ENCODE assay signal across 8 cellular contexts in the genomic region with DNA sequence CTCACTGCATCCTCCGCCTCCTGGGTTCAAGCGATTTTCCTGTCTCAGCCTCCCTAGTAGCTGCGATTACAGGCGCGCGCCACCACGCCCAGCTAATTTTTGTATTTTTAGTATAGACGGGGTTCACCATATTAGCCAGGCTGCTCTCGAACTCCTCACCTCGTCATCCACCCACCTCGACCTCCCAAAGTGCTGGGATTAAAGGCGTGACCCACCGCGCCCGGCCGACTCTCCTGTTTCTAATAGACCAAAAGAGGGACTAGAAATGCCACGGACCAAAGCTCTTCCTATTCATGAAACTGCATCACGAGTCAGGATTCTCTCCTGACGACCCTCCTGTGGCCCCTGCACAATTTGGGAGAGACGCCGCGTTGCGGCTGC. TPM values are rescaled to one million over a fixed set of nuclear protein-coding genes. Genes with fewer than 3 reads are reported as not detected.
DNase-seq lines count a peak whose midpoint lies in the region; ATAC-seq and TF ChIP-seq lines count a peak whose summit lies in the region.

No MANE protein-coding gene starts in this region.

- peak overlapping the region; percentile 82 for H3K27ac ChIP-seq in CD4-positive, alpha-beta T cell (ENCODE audit: low read depth, low read length)
- peak overlapping the region; percentile 97 for H3K27ac ChIP-seq in ectodermal cell (ENCODE audit: insufficient read depth, low read depth, low read length, poor library complexity, severe bottlenecking)

- peak overlapping the region; percentile 97 for H3K4me3 Mint-ChIP-seq in CD4-positive, alpha-beta T cell
- H3K4me3 Mint-ChIP-seq in neural crest cell, result peak overlapping the region; percentile 99

- peaks cover 27% of the 10 kb centered on the region for H3K36me3 ChIP-seq in ectodermal cell (ENCODE audit: control insufficient read depth, insufficient read depth, low read length)

- no peaks in the 10 kb centered on the region for H3K4me1 ChIP-seq in ectodermal cell (ENCODE audit: control insufficient read depth, insufficient read depth, low read length)

- peak overlapping the region; percentile 94 for H3K27ac Mint-ChIP-seq in CD4-positive, alpha-beta T cell
- H3K27ac Mint-ChIP-seq in neural crest cell (ENCODE audit: unreplicated experiment), result peak overlapping the region; percentile 100

- no peak for TF ChIP-seq CTCF in CD4-positive, alpha-beta T cell (IDR thresholded peaks at IDR 0.05)
- TF ChIP-seq CTCF in NB4 (IDR thresholded peaks at IDR 0.05; ENCODE audit: low read depth, low read length) (no peak), neural crest cell (conservative IDR thresholded peaks at IDR 0.05) (no peak)

- H3K27me3 Mint-ChIP-seq in CD4-positive, alpha-beta T cell, result no peaks in the 10 kb centered on the region
- H3K27me3 Mint-ChIP-seq in neural crest cell (ENCODE audit: low read depth), result peaks cover 25% of the 10 kb centered on the region

- H3K4me3 ChIP-seq in NB4 (ENCODE audit: low read depth, low read length) (peak overlapping the region; percentile 71), ectodermal cell (ENCODE audit: insufficient read depth, low read depth, low read length) (peak overlapping the region; percentile 61)

- POLR2A ChIA-PET in CD4-positive, alpha-beta T cell (lab: Charles Lee), result interaction anchor here (0.9 to 3.8 kb wide), 28 partner anchors 8 to 1923 kb away, joined by 3 to 109 read pairs (median 7); partner anchors contain the start of genes ZNF100, ZNF257, ZNF429 and ZNF430

- H3K4me1 Mint-ChIP-seq in CD4-positive, alpha-beta T cell (ENCODE audit: low read depth), result peaks cover 38% of the 10 kb centered on the region
- H3K4me1 Mint-ChIP-seq in neural crest cell, result peaks cover 22% of the 10 kb centered on the region

- 16 to 21% methylated on average over 23 of the region's 23 CpGs for WGBS in ectodermal cell, 2 experiments

- no peaks in the 10 kb centered on the region for H3K27me3 ChIP-seq in CD4-positive, alpha-beta T cell (ENCODE audit: control insufficient read depth, insufficient read depth, low read length)
- no peaks in the 10 kb centered on the region for H3K27me3 ChIP-seq in ectodermal cell (ENCODE audit: control insufficient read depth, insufficient read depth, low read length, poor library complexity, severe bottlenecking)

- H3K9me3 ChIP-seq in CD4-positive, alpha-beta T cell (ENCODE audit: control insufficient read depth, low read length), result peaks cover 2% of the 10 kb centered on the region
- H3K9me3 ChIP-seq in ectodermal cell (ENCODE audit: control insufficient read depth, low read length), result peaks cover 3% of the 10 kb centered on the region

- intact Hi-C loops in CD4-positive, alpha-beta T cell (cut with DNase I, micrococcal nuclease), result loop anchor here in 1 of 2 experiments (10.0 kb wide), 6 partner anchors 251 to 1801 kb away; partner anchors contain the start of genes ZNF429, ZNF486, ZNF626 and ZNF66

- peak in 1 of 10 experiments; percentile 4 for DNase-seq in CD4-positive, alpha-beta T cell
- DNase-seq in NB4 (ENCODE audit: low read depth) (no peak), neural crest cell (ENCODE audit: low read depth, low spot score) (no peak), SHP77 (lab: John Stamatoyannopoulos, UW) (no peak), LoVo (ENCODE audit: low spot score) (no peak)

- ATAC-seq in CD4-positive, alpha-beta T cell (ENCODE audit: poor library complexity), result no peak
- ATAC-seq in GM18520 (IDR thresholded peaks at IDR 0.05; ENCODE audit: unreplicated experiment) (no peak), GM21576 (IDR thresholded peaks at IDR 0.05; ENCODE audit: unreplicated experiment) (no peak)

- no peaks in the 10 kb centered on the region for H3K9me3 Mint-ChIP-seq in CD4-positive, alpha-beta T cell
- H3K9me3 Mint-ChIP-seq in neural crest cell, result peaks cover 15% of the 10 kb centered on the region

- peaks cover 47% of the 10 kb centered on the region for H3K36me3 Mint-ChIP-seq in CD4-positive, alpha-beta T cell (ENCODE audit: low read depth)
- H3K36me3 Mint-ChIP-seq in neural crest cell (ENCODE audit: low read depth), result peaks cover 66% of the 10 kb centered on the region

- TF ChIP-seq POLR2A in NB4 (IDR thresholded peaks at IDR 0.05; ENCODE audit: extremely low read depth, insufficient read length), result no peak

- CTCF ChIA-PET in CD4-positive, alpha-beta T cell (lab: Charles Lee), result interaction anchor here (1.2 kb wide), 1 partner anchor 27 kb away, joined by 3 read pairs; no protein-coding TSS in a partner anchor

RNA-seq across cellular contexts. Expression of gene ZNF43, which starts 0.6 kb away (rescaled TPM):
- 10 to 100 TPM; 26.1 to 30.2 TPM for total RNA-seq in CD4-positive, alpha-beta T cell
- 50.3 TPM for polyA plus RNA-seq in ectodermal cell (2013, experiment 1 of 4)
- 57.6 TPM for polyA plus RNA-seq in ectodermal cell (2013, experiment 2 of 4)
- polyA plus RNA-seq in ectodermal cell (2013, experiment 3 of 4), result 37.3 TPM
- polyA plus RNA-seq in ectodermal cell (2013, experiment 4 of 4), result 42.5 TPM
- 80.3 and 85.9 TPM in 2 replicates for total RNA-seq in neural crest cell
